ENCODE assay signal across 1 cellular context in genomic region chr20:18496740-18497592, GRCh38.
TF ChIP-seq lines count a peak whose summit lies in the region.

RBBP9 (minus strand) TSS chr20:18497225; CDS start chr20:18497167, 58 bp downstream.

TF ChIP-seq in K562, 482 proteins besides CTCF, POLR2A, EP300 and RAD21 (continued from another document and continues in another):
- TF ChIP-seq, protein P1, sequence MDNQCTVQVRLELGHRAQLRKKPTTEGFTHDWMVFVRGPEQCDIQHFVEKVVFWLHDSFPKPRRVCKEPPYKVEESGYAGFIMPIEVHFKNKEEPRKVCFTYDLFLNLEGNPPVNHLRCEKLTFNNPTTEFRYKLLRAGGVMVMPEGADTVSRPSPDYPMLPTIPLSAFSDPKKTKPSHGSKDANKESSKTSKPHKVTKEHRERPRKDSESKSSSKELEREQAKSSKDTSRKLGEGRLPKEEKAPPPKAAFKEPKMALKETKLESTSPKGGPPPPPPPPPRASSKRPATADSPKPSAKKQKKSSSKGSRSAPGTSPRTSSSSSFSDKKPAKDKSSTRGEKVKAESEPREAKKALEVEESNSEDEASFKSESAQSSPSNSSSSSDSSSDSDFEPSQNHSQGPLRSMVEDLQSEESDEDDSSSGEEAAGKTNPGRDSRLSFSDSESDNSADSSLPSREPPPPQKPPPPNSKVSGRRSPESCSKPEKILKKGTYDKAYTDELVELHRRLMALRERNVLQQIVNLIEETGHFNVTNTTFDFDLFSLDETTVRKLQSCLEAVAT (IDR thresholded peaks at IDR 0.05): no peak
- TF ChIP-seq ZNF324 (CRISPR knock-in tag; IDR thresholded peaks at IDR 0.05) (no peak), CTBP1 (IDR thresholded peaks at IDR 0.05; ENCODE audit: borderline replicate concordance) (peak; percentile 48; the same call in 1 of the 2 replicates), NRF1 (conservative IDR thresholded peaks at IDR 0.05 in 1 of 2, IDR thresholded peaks at IDR 0.05 in 1 of 2) (peak; percentile 85 to 88), FOXP4 (CRISPR knock-in tag; IDR thresholded peaks at IDR 0.05; ENCODE audit: borderline replicate concordance) (no peak), ZNF830 (CRISPR knock-in tag; IDR thresholded peaks at IDR 0.05) (no peak), HOMEZ (CRISPR knock-in tag; IDR thresholded peaks at IDR 0.05) (no peak), NR2C1 (IDR thresholded peaks at IDR 0.05) (no peak), NR2C1 (tag; IDR thresholded peaks at IDR 0.05) (0 out of 2 replicates have a peak, but pooled peaks have one; percentile 15), ZNF77 (CRISPR knock-in tag; IDR thresholded peaks at IDR 0.05) (no peak), XRCC5 (IDR thresholded peaks at IDR 0.05; ENCODE audit: low read depth, low read length) (peak; percentile 52; the same call in 1 of the 2 replicates), BACH1 (tag; IDR thresholded peaks at IDR 0.05) (no peak), KDM5B (IDR thresholded peaks at IDR 0.05; ENCODE audit: insufficient replicate concordance, low read depth, low read length) (peak; percentile 65), YY1 (IDR thresholded peaks at IDR 0.05; ENCODE audit: borderline replicate concordance in 1 of 3, control insufficient read depth in 1 of 3, extremely low read depth in 1 of 3, insufficient read depth in 3 of 3, insufficient read length in 1 of 3, insufficient replicate concordance in 2 of 3, low read depth in 1 of 3, low read length in 2 of 3) (peak in 2 of 3 experiments; percentile 62 to 79), ZFP36 (IDR thresholded peaks at IDR 0.05; ENCODE audit: low read depth, low read length, partially characterized antibody) (peak; percentile 9), ZNF316 (IDR thresholded peaks at IDR 0.05) (peak; percentile 88), STAG1 (CRISPR knock-in tag; IDR thresholded peaks at IDR 0.05; ENCODE audit: borderline replicate concordance) (no peak), SMARCA5 (IDR thresholded peaks at IDR 0.05) (no peak), ZNF431 (CRISPR knock-in tag; IDR thresholded peaks at IDR 0.05) (no peak), DPF2 (IDR thresholded peaks at IDR 0.05) (no peak), HDAC3 (IDR thresholded peaks at IDR 0.05; ENCODE audit: borderline replicate concordance, partially characterized antibody) (no peak), CREB1 (IDR thresholded peaks at IDR 0.05) (no peak), CREB1 (CRISPR knock-in tag; IDR thresholded peaks at IDR 0.05) (peak; percentile 21; the same call in 1 of the 2 replicates), ELF1 (tag; IDR thresholded peaks at IDR 0.05) (peak; percentile 34; the same call in 1 of the 2 replicates), DEAF1 (CRISPR knock-in tag; IDR thresholded peaks at IDR 0.05) (no peak), RB1 (IDR thresholded peaks at IDR 0.05; ENCODE audit: low read depth) (peak; percentile 37; the same call in 1 of the 2 replicates), ZNF174 (CRISPR knock-in tag; IDR thresholded peaks at IDR 0.05) (no peak), HMGN3 (IDR thresholded peaks at IDR 0.05; ENCODE audit: borderline replicate concordance, extremely low read depth, insufficient read length, low read depth, low read length) (peak; percentile 30), SRSF1 (IDR thresholded peaks at IDR 0.05; ENCODE audit: low read depth, low read length) (no peak), LCOR (CRISPR knock-in tag; IDR thresholded peaks at IDR 0.05) (no peak), TARDBP (IDR thresholded peaks at IDR 0.05) (no peak), FOXA3 (CRISPR knock-in tag; conservative IDR thresholded peaks at IDR 0.05 in 1 of 2, IDR thresholded peaks at IDR 0.05 in 1 of 2) (no peak), TRIM28 (IDR thresholded peaks at IDR 0.05) (peak; percentile 90), ZKSCAN3 (CRISPR knock-in tag; IDR thresholded peaks at IDR 0.05) (no peak)
- TF ChIP-seq, protein P2, sequence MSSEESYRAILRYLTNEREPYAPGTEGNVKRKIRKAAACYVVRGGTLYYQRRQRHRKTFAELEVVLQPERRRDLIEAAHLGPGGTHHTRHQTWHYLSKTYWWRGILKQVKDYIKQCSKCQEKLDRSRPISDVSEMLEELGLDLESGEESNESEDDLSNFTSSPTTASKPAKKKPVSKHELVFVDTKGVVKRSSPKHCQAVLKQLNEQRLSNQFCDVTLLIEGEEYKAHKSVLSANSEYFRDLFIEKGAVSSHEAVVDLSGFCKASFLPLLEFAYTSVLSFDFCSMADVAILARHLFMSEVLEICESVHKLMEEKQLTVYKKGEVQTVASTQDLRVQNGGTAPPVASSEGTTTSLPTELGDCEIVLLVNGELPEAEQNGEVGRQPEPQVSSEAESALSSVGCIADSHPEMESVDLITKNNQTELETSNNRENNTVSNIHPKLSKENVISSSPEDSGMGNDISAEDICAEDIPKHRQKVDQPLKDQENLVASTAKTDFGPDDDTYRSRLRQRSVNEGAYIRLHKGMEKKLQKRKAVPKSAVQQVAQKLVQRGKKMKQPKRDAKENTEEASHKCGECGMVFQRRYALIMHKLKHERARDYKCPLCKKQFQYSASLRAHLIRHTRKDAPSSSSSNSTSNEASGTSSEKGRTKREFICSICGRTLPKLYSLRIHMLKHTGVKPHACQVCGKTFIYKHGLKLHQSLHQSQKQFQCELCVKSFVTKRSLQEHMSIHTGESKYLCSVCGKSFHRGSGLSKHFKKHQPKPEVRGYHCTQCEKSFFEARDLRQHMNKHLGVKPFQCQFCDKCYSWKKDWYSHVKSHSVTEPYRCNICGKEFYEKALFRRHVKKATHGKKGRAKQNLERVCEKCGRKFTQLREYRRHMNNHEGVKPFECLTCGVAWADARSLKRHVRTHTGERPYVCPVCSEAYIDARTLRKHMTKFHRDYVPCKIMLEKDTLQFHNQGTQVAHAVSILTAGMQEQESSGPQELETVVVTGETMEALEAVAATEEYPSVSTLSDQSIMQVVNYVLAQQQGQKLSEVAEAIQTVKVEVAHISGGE (CRISPR knock-in tag; IDR thresholded peaks at IDR 0.05): peak in 2 of 3 experiments; percentile 92 to 96; a peak in 4 of 6 replicates
- TF ChIP-seq, protein P3, sequence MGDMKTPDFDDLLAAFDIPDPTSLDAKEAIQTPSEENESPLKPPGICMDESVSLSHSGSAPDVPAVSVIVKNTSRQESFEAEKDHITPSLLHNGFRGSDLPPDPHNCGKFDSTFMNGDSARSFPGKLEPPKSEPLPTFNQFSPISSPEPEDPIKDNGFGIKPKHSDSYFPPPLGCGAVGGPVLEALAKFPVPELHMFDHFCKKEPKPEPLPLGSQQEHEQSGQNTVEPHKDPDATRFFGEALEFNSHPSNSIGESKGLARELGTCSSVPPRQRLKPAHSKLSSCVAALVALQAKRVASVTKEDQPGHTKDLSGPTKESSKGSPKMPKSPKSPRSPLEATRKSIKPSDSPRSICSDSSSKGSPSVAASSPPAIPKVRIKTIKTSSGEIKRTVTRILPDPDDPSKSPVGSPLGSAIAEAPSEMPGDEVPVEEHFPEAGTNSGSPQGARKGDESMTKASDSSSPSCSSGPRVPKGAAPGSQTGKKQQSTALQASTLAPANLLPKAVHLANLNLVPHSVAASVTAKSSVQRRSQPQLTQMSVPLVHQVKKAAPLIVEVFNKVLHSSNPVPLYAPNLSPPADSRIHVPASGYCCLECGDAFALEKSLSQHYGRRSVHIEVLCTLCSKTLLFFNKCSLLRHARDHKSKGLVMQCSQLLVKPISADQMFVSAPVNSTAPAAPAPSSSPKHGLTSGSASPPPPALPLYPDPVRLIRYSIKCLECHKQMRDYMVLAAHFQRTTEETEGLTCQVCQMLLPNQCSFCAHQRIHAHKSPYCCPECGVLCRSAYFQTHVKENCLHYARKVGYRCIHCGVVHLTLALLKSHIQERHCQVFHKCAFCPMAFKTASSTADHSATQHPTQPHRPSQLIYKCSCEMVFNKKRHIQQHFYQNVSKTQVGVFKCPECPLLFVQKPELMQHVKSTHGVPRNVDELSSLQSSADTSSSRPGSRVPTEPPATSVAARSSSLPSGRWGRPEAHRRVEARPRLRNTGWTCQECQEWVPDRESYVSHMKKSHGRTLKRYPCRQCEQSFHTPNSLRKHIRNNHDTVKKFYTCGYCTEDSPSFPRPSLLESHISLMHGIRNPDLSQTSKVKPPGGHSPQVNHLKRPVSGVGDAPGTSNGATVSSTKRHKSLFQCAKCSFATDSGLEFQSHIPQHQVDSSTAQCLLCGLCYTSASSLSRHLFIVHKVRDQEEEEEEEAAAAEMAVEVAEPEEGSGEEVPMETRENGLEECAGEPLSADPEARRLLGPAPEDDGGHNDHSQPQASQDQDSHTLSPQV (IDR thresholded peaks at IDR 0.05): no peak
